Comparison of ENCODE assay signal across 8 cellular contexts in genomic region chr6:107460074-107460631, GRCh38. TPM values are rescaled to one million over a fixed set of nuclear protein-coding genes. Genes with fewer than 3 reads are reported as not detected.
DNase-seq lines count a peak whose midpoint lies in the region; ATAC-seq and TF ChIP-seq lines count a peak whose summit lies in the region.

No MANE protein-coding gene starts in this region.

- in situ Hi-C loops in astrocyte of the cerebellum (cut with HindIII; ENCODE audit: low sequenced_read_pairs) = no loop called here

- H3K9me3 ChIP-seq in BLaER1 = no peaks in the 10 kb centered on the region
- H3K9me3 ChIP-seq in right lobe of liver = no peaks in the 10 kb centered on the region
- H3K9me3 ChIP-seq in tibial artery = no peaks in the 10 kb centered on the region

- H3K36me3 ChIP-seq in BLaER1 (peaks cover 5% of the 10 kb centered on the region; the same call in 1 of the 2 replicates), right lobe of liver (no peaks in the 10 kb centered on the region), tibial artery (no peaks in the 10 kb centered on the region)

- H3K4me3 ChIP-seq in BLaER1 = peak overlapping the region; percentile 83
- peak overlapping the region; percentile 97 for H3K4me3 ChIP-seq in LNCaP clone FGC (ENCODE audit: low read depth, low read length)
- H3K4me3 ChIP-seq in astrocyte of the cerebellum (ENCODE audit: low read depth, low read length) = peak overlapping the region; percentile 99
- peak overlapping the region; percentile 76 to 83 (median 77) for H3K4me3 ChIP-seq in right lobe of liver
- peak overlapping the region; percentile 79 to 84 for H3K4me3 ChIP-seq in tibial artery

- intact Hi-C loops in right lobe of liver (cut with DNase I) (no loop called here), tibial artery (cut with DNase I; ENCODE audit: low total_unique reads) (no loop called here)

- ATAC-seq in right lobe of liver (peak in 3 of 4 donors; percentile 7 to 20 (median 12)), GM19395 (IDR thresholded peaks at IDR 0.05; ENCODE audit: unreplicated experiment) (no peak)

- H3K27ac ChIP-seq in BLaER1 (peak overlapping the region; percentile 79), right lobe of liver (peak overlapping the region; percentile 79 to 96 (median 92)), tibial artery (peak overlapping the region; percentile 75 to 92)

- 33% methylated on average over 17 of the region's 22 CpGs for WGBS in right lobe of liver (ENCODE audit: insufficient coverage, low coverage, low lambda C conversion rate, missing lambda C conversion rate)

- H4K20me1 ChIP-seq in BLaER1 = no peaks in the 10 kb centered on the region

- DNase-seq in LNCaP clone FGC (ENCODE audit: low read depth) = no peak
- no peak for DNase-seq in astrocyte of the cerebellum (ENCODE audit: low read depth)
- DNase-seq in right lobe of liver = no peak
- no peak for DNase-seq in tibial artery
- DNase-seq in kidney glomerular epithelial cell (lab: John Stamatoyannopoulos, UW) = no peak
- DNase-seq in stimulated activated CD4-positive, alpha-beta T cell treated with anti-CD3 and anti-CD28 coated beads, Interleukin-2, amount 100 ng/mL, for 24 hours = no peak

- peak overlapping the region; percentile 88 for H3K9ac ChIP-seq in BLaER1

- H3K4me2 ChIP-seq in BLaER1 = peak overlapping the region; percentile 90

- H3K27me3 ChIP-seq in BLaER1 (no peaks in the 10 kb centered on the region), right lobe of liver (no peaks in the 10 kb centered on the region), tibial artery (no peaks in the 10 kb centered on the region)

- TF ChIP-seq POLR2A in right lobe of liver (IDR thresholded peaks at IDR 0.05) = no peak

- H3K4me1 ChIP-seq in BLaER1 (peaks cover 15% of the 10 kb centered on the region), right lobe of liver (peaks cover 0 to 17% (median 7%) of the 10 kb centered on the region in 4 donors), tibial artery (peaks cover 0 to 5% (median 0%) of the 10 kb centered on the region in 4 donors)

- no peak for TF ChIP-seq CTCF in LNCaP clone FGC (IDR thresholded peaks at IDR 0.05; ENCODE audit: control insufficient read depth, extremely low read depth, insufficient read depth)
- TF ChIP-seq CTCF in astrocyte of the cerebellum (IDR thresholded peaks at IDR 0.05; ENCODE audit: low read depth, low read length, missing control alignments) = no peak
- TF ChIP-seq CTCF in right lobe of liver (IDR thresholded peaks at IDR 0.05) = no peak
- no peak for TF ChIP-seq CTCF in tibial artery (IDR thresholded peaks at IDR 0.05)

RNA-seq across cellular contexts. Expression of gene PDSS2, which starts 0.8 kb away (rescaled TPM):
- total RNA-seq in right lobe of liver = 10 to 100 TPM; 17.0 to 25.1 (median 19.0) TPM

RNA-seq across cellular contexts. Expression of gene SOBP, which starts 29.8 kb away (rescaled TPM):
- 1 to 10 TPM; 1.3 to 3.5 (median 1.6) TPM for total RNA-seq in right lobe of liver
